ENCODE assay signal across 12 cellular contexts in the genomic region with DNA sequence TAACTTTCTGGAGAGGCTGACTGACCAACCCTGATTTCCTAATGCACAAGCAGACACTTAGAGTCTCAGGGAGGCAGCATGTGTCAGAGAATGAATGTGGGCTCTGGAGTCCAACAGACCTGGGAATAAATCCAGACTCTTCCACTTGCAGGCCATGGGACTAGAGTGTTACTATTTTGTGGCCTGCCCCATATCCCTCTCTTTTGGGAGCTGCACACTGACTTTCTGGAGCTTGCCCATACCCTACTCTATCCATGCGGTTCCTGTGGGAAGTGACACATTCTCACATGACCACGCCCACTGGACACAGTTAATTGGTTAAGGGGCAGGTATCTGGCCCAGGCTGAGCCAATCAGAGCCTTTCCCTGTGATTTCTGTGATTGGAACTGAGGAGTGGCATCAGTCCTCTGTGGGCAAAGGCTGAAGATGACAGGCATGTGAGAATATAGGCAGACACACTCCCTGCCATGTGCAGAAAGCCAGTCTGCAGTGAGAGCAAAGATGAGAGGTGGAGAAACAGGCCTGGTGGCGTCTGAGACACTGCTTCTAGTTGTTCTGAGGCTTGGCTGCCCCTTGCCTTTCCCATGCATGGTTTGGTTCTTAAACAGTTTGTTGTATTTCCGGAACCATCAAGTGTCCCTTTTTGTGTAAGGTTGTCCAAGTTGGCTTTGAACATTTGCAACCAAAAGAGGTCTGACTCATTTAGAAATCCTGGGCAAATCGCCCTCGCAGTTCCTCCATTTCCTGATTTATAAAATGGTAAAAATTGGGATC.
DNase-seq lines count a peak whose midpoint lies in the region; ATAC-seq and TF ChIP-seq lines count a peak whose summit lies in the region.
"Had no signal": no experiment of that assay in that cellular context is flagged by ENCODE, and none has a peak within 500 bp of the region (broad histone marks: within the 10 kb centered on the region; RNA-seq: fewer than 3 reads in every experiment).

No MANE protein-coding gene starts in this region.

- peaks cover 3% of the 10 kb centered on the region for H3K27me3 ChIP-seq in mammary epithelial cell (ENCODE audit: insufficient read depth, low read length)
- H3K27me3 ChIP-seq in CD4-positive, alpha-beta memory T cell (ENCODE audit: insufficient read depth, low read length), result no peaks in the 10 kb centered on the region
- H3K27me3 ChIP-seq: spleen had no signal

- POLR2A ChIA-PET in CD4-positive, alpha-beta memory T cell (lab: Charles Lee; ENCODE audit: partially characterized antibody), result no interaction called here

- no peaks in the 10 kb centered on the region for H3K4me1 Mint-ChIP-seq in Calu3 (ENCODE audit: low read depth, unreplicated experiment)
- no peaks in the 10 kb centered on the region for H3K4me1 Mint-ChIP-seq in CD4-positive, alpha-beta memory T cell

- BruUV-seq in Calu3 (replicated peaks; lab: Mats Ljungman, UMichigan), result no TSS peak
- BruUV-seq in mammary epithelial cell (replicated peaks; lab: Mats Ljungman, UMichigan), result no TSS peak

- DNase-seq in Calu3 (peak; percentile 14), mammary epithelial cell (peak; percentile 21), midbrain (lab: John Stamatoyannopoulos, UW) (peak; percentile 33), GDM1 (lab: John Stamatoyannopoulos, UW) (no peak), KBM-7 (no peak)
- no peak for DNase-seq in CD4-positive, alpha-beta memory T cell
- DNase-seq: NCI-H526 had no signal

- no peaks in the 10 kb centered on the region for H3K9me3 ChIP-seq in mammary epithelial cell (replicated peaks; ENCODE audit: insufficient read depth, low read length)
- no peaks in the 10 kb centered on the region for H3K9me3 ChIP-seq in CD4-positive, alpha-beta memory T cell (ENCODE audit: control insufficient read depth in 1 of 2, low read length in 2 of 2)

- no peaks in the 10 kb centered on the region for H4K20me1 ChIP-seq in mammary epithelial cell (ENCODE audit: insufficient read depth, low read length)

- H3K9me3 Mint-ChIP-seq in Calu3 (ENCODE audit: low read depth, unreplicated experiment), result no peaks in the 10 kb centered on the region
- peaks cover 0 to 7% (median under 1%) of the 10 kb centered on the region in 8 donors for H3K9me3 Mint-ChIP-seq in CD4-positive, alpha-beta memory T cell
- H3K9me3 Mint-ChIP-seq: activated T-helper 2 cell treated with anti-CD3 and anti-CD28 coated beads, Interferon-gamma antibody, Interleukin-2, Interleukin-4, amounts not matched to agents 10 μg/mL and 5 μg/mL and 100 μg/mL, durations not matched to agents 14 hours and 24 hours and 36 hours had no signal

- intact Hi-C loops in Calu3 (cut with micrococcal nuclease; ENCODE audit: unreplicated experiment) (no loop called here), mammary epithelial cell (cut with micrococcal nuclease) (no loop called here)
- intact Hi-C loops in CD4-positive, alpha-beta memory T cell (cut with micrococcal nuclease), result no loop called here

- H3K9ac ChIP-seq in mammary epithelial cell (ENCODE audit: insufficient read depth, low read length), result no peak overlapping the region
- H3K9ac ChIP-seq: KMS-11 had no signal

- no peak for TF ChIP-seq CTCF in Calu3 (IDR thresholded peaks at IDR 0.05; ENCODE audit: unreplicated experiment)
- no peak for TF ChIP-seq CTCF in mammary epithelial cell (conservative IDR thresholded peaks at IDR 0.05 in 1 of 2, IDR thresholded peaks at IDR 0.05 in 1 of 2; ENCODE audit: extremely low read depth in 1 of 2, insufficient read depth in 1 of 2, low read depth in 1 of 2, low read length in 2 of 2)

- no peak overlapping the region for H3K4me2 ChIP-seq in mammary epithelial cell (ENCODE audit: insufficient read depth, low read depth, low read length)
- H3K4me2 ChIP-seq: KMS-11 had no signal

- H3K79me2 ChIP-seq in mammary epithelial cell (ENCODE audit: insufficient read depth, low read length), result no peaks in the 10 kb centered on the region

- H3K4me1 ChIP-seq in mammary epithelial cell (ENCODE audit: insufficient read depth, low read length), result no peaks in the 10 kb centered on the region
- no peaks in the 10 kb centered on the region for H3K4me1 ChIP-seq in CD4-positive, alpha-beta memory T cell (ENCODE audit: insufficient read depth, low read length)
- H3K4me1 ChIP-seq: spleen had no signal

- H3K36me3 ChIP-seq in mammary epithelial cell (ENCODE audit: insufficient read depth, low read length), result no peaks in the 10 kb centered on the region
- no peaks in the 10 kb centered on the region for H3K36me3 ChIP-seq in CD4-positive, alpha-beta memory T cell (ENCODE audit: insufficient read depth, low read length)
- H3K36me3 ChIP-seq: spleen had no signal

- peaks cover 27% of the 10 kb centered on the region for H3K27me3 Mint-ChIP-seq in Calu3 (ENCODE audit: unreplicated experiment)
- peaks cover 2 to 5% of the 10 kb centered on the region in 2 donors for H3K27me3 Mint-ChIP-seq in CD4-positive, alpha-beta memory T cell

- H3K27ac ChIP-seq in mammary epithelial cell (ENCODE audit: insufficient read depth, low read depth, low read length), result no peak overlapping the region
- no peak overlapping the region for H3K27ac ChIP-seq in CD4-positive, alpha-beta memory T cell (ENCODE audit: low read depth, low read length)
- H3K27ac ChIP-seq: KMS-11 had no signal

- H3K36me3 Mint-ChIP-seq in Calu3 (ENCODE audit: insufficient read depth, unreplicated experiment), result no peaks in the 10 kb centered on the region
- no peaks in the 10 kb centered on the region for H3K36me3 Mint-ChIP-seq in CD4-positive, alpha-beta memory T cell

- dilution Hi-C loops in mammary epithelial cell (cut with HindIII; ENCODE audit: low sequenced_read_pairs), result no loop called here

- ATAC-seq in HG03135 (IDR thresholded peaks at IDR 0.05; ENCODE audit: unreplicated experiment), result no peak

- TF ChIP-seq RAD21 in Ishikawa (IDR thresholded peaks at IDR 0.05; ENCODE audit: low read depth), result no peak

- in situ Hi-C loops in mammary epithelial cell (cut with MboI; ENCODE audit: low sequenced_read_pairs in 2 of 2) (no loop called here), KBM-7 (cut with MboI; ENCODE audit: low pct_unique_long_range_greater_than_20kb, low sequenced_read_pairs) (no loop called here)

- H2AFZ ChIP-seq in mammary epithelial cell (ENCODE audit: low read depth, low read length), result peak overlapping the region; percentile 3

- H3K27ac Mint-ChIP-seq in Calu3 (ENCODE audit: unreplicated experiment), result no peak overlapping the region
- no peak overlapping the region for H3K27ac Mint-ChIP-seq in CD4-positive, alpha-beta memory T cell
- H3K27ac Mint-ChIP-seq: activated T-helper 2 cell treated with anti-CD3 and anti-CD28 coated beads, Interferon-gamma antibody, Interleukin-2, Interleukin-4, amounts not matched to agents 10 μg/mL and 5 μg/mL and 100 μg/mL, durations not matched to agents 14 hours and 24 hours and 36 hours had no signal

- WGBS in mammary epithelial cell (ENCODE audit: low coverage, missing lambda C conversion rate), result 82% methylated on average over 5 of the region's 6 CpGs

- CTCF ChIA-PET in Calu3 (lab: Charles Lee), result no interaction called here
- CTCF ChIA-PET in mammary epithelial cell (lab: Charles Lee; ENCODE audit: low non-redundant PET), result no interaction called here
- CTCF ChIA-PET in CD4-positive, alpha-beta memory T cell (lab: Charles Lee; ENCODE audit: partially characterized antibody), result no interaction called here

- H3K4me3 ChIP-seq in mammary epithelial cell (replicated peaks in 1 of 3; ENCODE audit: insufficient read depth in 1 of 3, low read depth in 2 of 3, low read length in 3 of 3), result no peak overlapping the region
- no peak overlapping the region for H3K4me3 ChIP-seq in CD4-positive, alpha-beta memory T cell (ENCODE audit: low read length in 2 of 2)
- H3K4me3 ChIP-seq: spleen had no signal

- H3K4me3 Mint-ChIP-seq in Calu3 (ENCODE audit: low read depth, unreplicated experiment), result no peak overlapping the region
- H3K4me3 Mint-ChIP-seq in CD4-positive, alpha-beta memory T cell, result no peak overlapping the region

- no peak for TF ChIP-seq EP300 in Ishikawa (IDR thresholded peaks at IDR 0.05; ENCODE audit: borderline replicate concordance)

TF ChIP-seq in Ishikawa, 13 proteins besides CTCF, POLR2A, EP300 and RAD21:
- no peak for TF ChIP-seq YY1 (IDR thresholded peaks at IDR 0.05; ENCODE audit: low read depth)
- TF ChIP-seq, protein P1, sequence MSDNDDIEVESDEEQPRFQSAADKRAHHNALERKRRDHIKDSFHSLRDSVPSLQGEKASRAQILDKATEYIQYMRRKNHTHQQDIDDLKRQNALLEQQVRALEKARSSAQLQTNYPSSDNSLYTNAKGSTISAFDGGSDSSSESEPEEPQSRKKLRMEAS (IDR thresholded peaks at IDR 0.05), result 0 out of 2 replicates have a peak, but pooled peaks have one; percentile 27

Comparison
In these comparisons a context has a peak if more than half of its experiments do, and no peak if none do; other contexts are left out.
1. DNase-seq: peak in Calu3 (single experiment), mammary epithelial cell (single experiment) and midbrain (single experiment); none in GDM1 (single experiment), KBM-7 (single experiment) and CD4-positive, alpha-beta memory T cell (0 of 5).